Comparison of ENCODE assay signal across 9 cellular contexts in genomic region chr6:42928748-42929087, GRCh38. TPM values are rescaled to one million over a fixed set of nuclear protein-coding genes. Genes with fewer than 3 reads are reported as not detected.
DNase-seq lines count a peak whose midpoint lies in the region; ATAC-seq and TF ChIP-seq lines count a peak whose summit lies in the region.
"Had no signal": no experiment of that assay in that cellular context is flagged by ENCODE, and none has a peak within 500 bp of the region (broad histone marks: within the 10 kb centered on the region; RNA-seq: fewer than 3 reads in every experiment).

No MANE protein-coding gene starts in this region.

- peak in 1 of 2 donors; percentile 13 for DNase-seq in heart right ventricle
- DNase-seq in skeletal muscle cell (ENCODE audit: low read depth) = peak; percentile 6
- DNase-seq in HK-2 (ENCODE audit: unreplicated experiment) = no peak
- no peak for DNase-seq in AG08396 (ENCODE audit: low spot score)
- DNase-seq in activated CD4-positive, alpha-beta T cell treated with anti-CD3 and anti-CD28 coated beads, Interleukin-2, amount 50 U/mL, for 4 hours = no peak

- TF ChIP-seq CTCF in WI38 (IDR thresholded peaks at IDR 0.05; ENCODE audit: low read depth, low read length) (no peak), heart right ventricle (IDR thresholded peaks at IDR 0.05) (no peak)

- peaks cover 0 to 54% (median 18%) of the 10 kb centered on the region in 9 donors for H3K4me1 ChIP-seq in heart right ventricle

- H3K4me3 ChIP-seq in WI38 (ENCODE audit: low read depth, low read length) (peak overlapping the region; percentile 76), heart right ventricle (peak overlapping the region; percentile 48 to 89 (median 78)), skeletal muscle cell (ENCODE audit: low read depth, low read length) (peak overlapping the region; percentile 69)

- no peaks in the 10 kb centered on the region for H3K9me3 ChIP-seq in heart right ventricle

- peak; percentile 7 for ATAC-seq in GM18907 (IDR thresholded peaks at IDR 0.05; ENCODE audit: unreplicated experiment)
- ATAC-seq in HG03066 (IDR thresholded peaks at IDR 0.05; ENCODE audit: low read depth, unreplicated experiment) = peak; percentile 2
- ATAC-seq in heart right ventricle = peak in 6 of 8 donors; percentile 5 to 32 (median 17)

- H3K27me3 ChIP-seq in heart right ventricle = peaks cover 0 to 7% (median 0%) of the 10 kb centered on the region in 7 donors

- intact Hi-C loops in heart right ventricle (cut with DNase I) = loop anchor here in 2 of 10 donors (1.0 to 10.0 kb wide), 2 partner anchors 126 to 131 kb away; partner anchors contain the start of genes KLC4 (in 2 of the 2), MRPL2 (in 2 of the 2) and CUL7 (in 1 of the 2)

- 2% methylated on average over 6 of the region's 6 CpGs for WGBS in heart right ventricle, 2 donors

- H3K27ac ChIP-seq in heart right ventricle = peak overlapping the region; percentile 74 to 96 (median 93)

- peaks cover 0 to 13% (median 0%) of the 10 kb centered on the region in 9 donors for H3K36me3 ChIP-seq in heart right ventricle

RNA-seq across cellular contexts. Expression of gene CNPY3, which starts 0.6 kb away (rescaled TPM):
- total RNA-seq in heart right ventricle = 10 to 100 TPM; 10.4 to 37.1 (median 15.9) TPM
- 10 to 100 TPM; 15.4 to 40.4 TPM for polyA plus RNA-seq in heart right ventricle

RNA-seq across cellular contexts. Expression of gene PTCRA, which starts 12.9 kb away (rescaled TPM):
- total RNA-seq in heart right ventricle = not detected
- polyA plus RNA-seq in heart right ventricle = under 1 TPM in 1 of 2 donors, not detected in 1; 0.09 TPM
- total RNA-seq: activated CD8-positive, alpha-beta memory T cell treated with anti-CD3 and anti-CD28 coated beads for 36 hours had no signal

RNA-seq across cellular contexts. Expression of gene GNMT, which starts 31.8 kb away (rescaled TPM):
- total RNA-seq in heart right ventricle = 10 to 100 TPM in 1 of 10 donors, 1 to 10 TPM in 2, under 1 TPM in 7; 0.26 to 10.9 (median 0.71) TPM
- polyA plus RNA-seq in heart right ventricle = 1 to 10 TPM; 2.6 to 6.8 TPM

RNA-seq across cellular contexts. Expression of gene RPL7L1, which starts 49.3 kb away (rescaled TPM):
- total RNA-seq in heart right ventricle = 10 to 100 TPM; 39.2 to 52.5 (median 44.7) TPM
- 10 to 100 TPM; 23.7 to 45.9 TPM for polyA plus RNA-seq in heart right ventricle

RNA-seq across cellular contexts. Expression of gene PEX6, which starts 50.3 kb away (rescaled TPM):
- 10 to 100 TPM; 11.2 to 32.6 (median 17.2) TPM for total RNA-seq in heart right ventricle
- 10 to 100 TPM in 1 of 2 donors, 1 to 10 TPM in 1; 9.1 to 16.9 TPM for polyA plus RNA-seq in heart right ventricle
